ENCODE assay signal across 15 cellular contexts in the genomic region with DNA sequence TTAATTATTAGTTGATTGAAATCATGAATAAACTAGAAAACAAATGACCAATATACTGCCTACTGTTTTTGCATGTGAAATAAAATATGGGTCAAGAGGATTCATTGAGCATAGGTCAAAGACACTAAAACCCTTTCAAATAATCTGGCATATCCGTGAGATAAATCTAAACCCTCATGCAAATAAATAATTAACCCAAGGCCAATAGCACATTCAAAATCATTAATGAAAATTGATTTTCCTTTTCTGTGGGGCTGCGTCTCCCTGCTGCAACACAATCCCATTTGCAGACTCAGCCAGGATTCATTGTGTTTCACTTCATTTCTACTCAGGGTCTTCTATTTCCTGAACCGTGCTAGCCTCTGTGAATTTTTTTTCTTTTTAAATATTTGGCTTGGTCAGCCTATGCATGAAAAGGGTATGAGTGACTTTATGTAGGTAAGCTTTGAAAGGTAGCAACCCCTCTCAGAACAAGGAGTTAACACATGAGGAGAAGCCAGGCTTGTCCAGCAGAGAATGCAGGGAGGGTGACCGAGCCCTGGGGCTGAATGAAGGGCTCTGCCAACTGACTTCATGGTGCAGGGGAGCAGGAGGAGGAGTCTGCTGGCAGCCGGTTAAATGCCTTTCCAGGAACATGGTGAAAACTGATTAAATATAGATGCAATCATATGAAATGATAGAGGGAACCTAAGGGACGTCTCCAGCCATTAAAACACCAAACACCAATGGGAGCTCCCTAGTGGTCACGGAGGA. TPM values are rescaled to one million over a fixed set of nuclear protein-coding genes. Genes with fewer than 3 reads are reported as not detected.
DNase-seq lines count a peak whose midpoint lies in the region; ATAC-seq and TF ChIP-seq lines count a peak whose summit lies in the region.
"Had no signal": no experiment of that assay in that cellular context is flagged by ENCODE, and none has a peak within 500 bp of the region (broad histone marks: within the 10 kb centered on the region; RNA-seq: fewer than 3 reads in every experiment).

No MANE protein-coding gene starts in this region.

- DNase-seq in Calu3 (peak; percentile 46), PC-9 (no peak), fibroblast of the aortic adventitia (ENCODE audit: low read depth) (peak; percentile 18), renal cortical epithelial cell (ENCODE audit: low read depth) (peak; percentile 13), CD14-positive monocyte (ENCODE audit: low spot score) (no peak), LoVo (ENCODE audit: low spot score) (no peak), foreskin keratinocyte (no peak), lower leg skin (ENCODE audit: low spot score in 2 of 2) (no peak)
- DNase-seq: DMS79, NCI-H1417 treated with DMSO at 0.1 percent for 48 hours, NCI-H2029, NCI-H524 had no signal

- intact Hi-C loops in Calu3 (cut with micrococcal nuclease; ENCODE audit: unreplicated experiment) (no loop called here), PC-9 (cut with micrococcal nuclease; ENCODE audit: unreplicated experiment) (no loop called here), CD14-positive monocyte (cut with micrococcal nuclease) (no loop called here), lower leg skin (cut with DNase I; ENCODE audit: low total_unique reads) (no loop called here)

- 73 to 75% methylated on average over 7 of the region's 7 CpGs for WGBS in lower leg skin, 2 donors

- CTCF ChIA-PET in Calu3 (lab: Charles Lee) (interaction anchor here (0.6 to 1.7 kb wide), 8 partner anchors 10 to 283 kb away, joined by 3 to 8 read pairs (median 4); no protein-coding TSS in a partner anchor), PC-9 (lab: Charles Lee) (no interaction called here)

- H3K9me3 Mint-ChIP-seq in Calu3 (ENCODE audit: low read depth, unreplicated experiment) (peaks cover 3% of the 10 kb centered on the region), CD14-positive monocyte (peaks cover 0 to 6% (median 4%) of the 10 kb centered on the region in 7 donors)

- no peak for TF ChIP-seq POLR2A in lower leg skin (IDR thresholded peaks at IDR 0.05)

- H3K4me3 ChIP-seq in PC-9 (no peak overlapping the region), fibroblast of the aortic adventitia (ENCODE audit: low read depth, low read length) (no peak overlapping the region), lower leg skin (ENCODE audit: low read depth, poor library complexity, severe bottlenecking) (no peak overlapping the region)
- H3K4me3 ChIP-seq: A549, GM23248 had no signal

- H3F3A ChIP-seq in PC-9 (ENCODE audit: insufficient read depth, low read depth), result no peaks in the 10 kb centered on the region

- H3K36me3 Mint-ChIP-seq in Calu3 (ENCODE audit: insufficient read depth, unreplicated experiment) (peaks cover 8% of the 10 kb centered on the region), CD14-positive monocyte (no peaks in the 10 kb centered on the region)

- H3K4me1 ChIP-seq in PC-9 (replicated peaks; ENCODE audit: insufficient read depth), result peaks cover 22% of the 10 kb centered on the region
- H3K4me1 ChIP-seq in foreskin keratinocyte, result peaks cover 2% of the 10 kb centered on the region

- ATAC-seq in foreskin keratinocyte, result no peak
- ATAC-seq: A549 had no signal

- H3K27ac Mint-ChIP-seq in Calu3 (ENCODE audit: unreplicated experiment), result peak overlapping the region; percentile 75
- H3K27ac Mint-ChIP-seq in CD14-positive monocyte, result no peak overlapping the region

- H3K9me2 ChIP-seq in PC-9 (ENCODE audit: insufficient read depth), result no peaks in the 10 kb centered on the region

- no peaks in the 10 kb centered on the region; the same call in 1 of the 2 replicates for H3K9me3 ChIP-seq in PC-9 (ENCODE audit: insufficient read depth, low read depth)
- H3K9me3 ChIP-seq: A549 had no signal

- H3K4me1 Mint-ChIP-seq in Calu3 (ENCODE audit: low read depth, unreplicated experiment), result peaks cover 66% of the 10 kb centered on the region
- no peaks in the 10 kb centered on the region for H3K4me1 Mint-ChIP-seq in CD14-positive monocyte

- no peak overlapping the region for H3K27ac ChIP-seq in PC-9
- H3K27ac ChIP-seq in foreskin keratinocyte, result no peak overlapping the region
- H3K27ac ChIP-seq: GM23248 had no signal

- no peaks in the 10 kb centered on the region for H3K36me3 ChIP-seq in PC-9 (ENCODE audit: low read depth)

- peak overlapping the region; percentile 26; the same call in 1 of the 2 replicates for H3K4me2 ChIP-seq in PC-9
- H3K4me2 ChIP-seq: A549 had no signal

- H3K27me3 ChIP-seq in PC-9 (ENCODE audit: insufficient read depth, low read depth), result no peaks in the 10 kb centered on the region
- peaks cover 8% of the 10 kb centered on the region for H3K27me3 ChIP-seq in foreskin keratinocyte

- no peaks in the 10 kb centered on the region for H3K79me2 ChIP-seq in PC-9 (ENCODE audit: low read depth)

- peak overlapping the region; percentile 45 for H3K4me3 Mint-ChIP-seq in Calu3 (ENCODE audit: low read depth, unreplicated experiment)
- H3K4me3 Mint-ChIP-seq in CD14-positive monocyte, result no peak overlapping the region

- TF ChIP-seq CTCF in Calu3 (IDR thresholded peaks at IDR 0.05; ENCODE audit: unreplicated experiment) (no peak), PC-9 (conservative IDR thresholded peaks at IDR 0.05) (no peak), fibroblast of the aortic adventitia (IDR thresholded peaks at IDR 0.05; ENCODE audit: insufficient read depth, low read length) (no peak), CD14-positive monocyte (IDR thresholded peaks at IDR 0.05) (no peak), foreskin keratinocyte (conservative IDR thresholded peaks at IDR 0.05) (no peak), lower leg skin (IDR thresholded peaks at IDR 0.05) (no peak)

- no peaks in the 10 kb centered on the region for H4K20me1 ChIP-seq in PC-9 (ENCODE audit: insufficient read depth)

- H3K27me3 Mint-ChIP-seq in Calu3 (ENCODE audit: unreplicated experiment), result no peaks in the 10 kb centered on the region
- H3K27me3 Mint-ChIP-seq in CD14-positive monocyte (ENCODE audit: low read depth in 3 of 3), result peaks cover 0 to 4% (median 0%) of the 10 kb centered on the region in 3 donors

- TSS peak; percentile 90 for BruUV-seq in Calu3 (replicated peaks; lab: Mats Ljungman, UMichigan)
- no TSS peak for BruUV-seq in PC-9 (replicated peaks; lab: Mats Ljungman, UMichigan)

- POLR2A ChIA-PET in PC-9 (lab: Charles Lee; ENCODE audit: unreplicated experiment), result interaction anchor here (0.7 kb wide), 1 partner anchor 31 kb away, joined by 5 read pairs; no protein-coding TSS in a partner anchor

- no peak overlapping the region for H2AFZ ChIP-seq in PC-9
- H2AFZ ChIP-seq: GM23248 had no signal

RNA-seq across cellular contexts. Expression of a gene that starts 10.3 kb away (rescaled TPM):
- not detected in 2 replicates for total RNA-seq in Calu3 (2022)
- not detected in 2 replicates for total RNA-seq in PC-9 (2021)
- not detected in 2 replicates for total RNA-seq in fibroblast of the aortic adventitia (ENCODE audit: low replicate concordance)
- total RNA-seq in renal cortical epithelial cell, result under 0.01 TPM in 1 of 2 replicates, not detected in the other
- not detected for polyA plus RNA-seq in CD14-positive monocyte
- not detected in 2 replicates for total RNA-seq in foreskin keratinocyte
- not detected in 2 replicates for polyA plus RNA-seq in foreskin keratinocyte
- total RNA-seq in lower leg skin, result not detected
- total RNA-seq: LHCN-M2 had no signal

Comparison
In these comparisons a context has a peak if more than half of its experiments do, and no peak if none do; other contexts are left out.
1. DNase-seq: peak in Calu3 (single experiment), fibroblast of the aortic adventitia (single experiment) and renal cortical epithelial cell (single experiment); none in PC-9 (0 of 2), CD14-positive monocyte (single experiment), LoVo (single experiment), foreskin keratinocyte (0 of 2) and lower leg skin (0 of 2).